In the genomic region with DNA sequence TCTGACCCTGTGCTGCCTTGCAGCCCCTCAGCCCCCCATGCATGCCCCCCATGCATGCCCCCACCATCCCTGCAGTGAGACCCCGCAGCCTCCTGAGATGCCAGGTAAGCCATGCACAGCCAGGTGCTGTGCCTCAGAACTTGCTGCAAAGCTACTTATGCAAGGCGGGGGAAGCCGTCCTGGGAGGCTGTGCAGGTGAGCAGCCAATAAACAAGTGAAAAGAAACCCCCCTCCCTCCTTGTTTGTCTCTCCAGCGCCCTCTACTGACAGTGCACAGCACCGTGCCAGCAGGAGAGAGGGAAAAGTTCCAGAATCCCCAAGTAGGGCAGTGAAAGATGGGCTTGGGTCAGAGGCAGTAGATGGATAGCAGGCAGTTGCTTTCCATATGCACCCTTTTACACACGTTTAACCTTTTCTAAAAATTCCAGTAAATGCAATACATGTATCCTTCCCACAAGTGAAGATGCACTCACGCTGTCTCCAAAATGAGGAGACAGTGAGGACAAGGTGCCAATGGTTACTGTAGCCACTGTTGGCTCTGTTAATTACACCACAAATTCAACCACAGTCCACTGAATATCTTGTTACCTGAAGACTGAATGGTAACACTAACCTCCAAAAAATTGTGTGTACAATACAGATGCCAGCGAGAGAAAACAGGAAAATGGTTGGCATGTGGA, we compare ENCODE assay signal across 8 cellular contexts. TPM values are rescaled to one million over a fixed set of nuclear protein-coding genes. Genes with fewer than 3 reads are reported as not detected.
DNase-seq lines count a peak whose midpoint lies in the region; ATAC-seq and TF ChIP-seq lines count a peak whose summit lies in the region.

No MANE protein-coding gene starts in this region.

- H3K4me1 ChIP-seq in upper lobe of right lung: no peaks in the 10 kb centered on the region

- DNase-seq in EH (ENCODE audit: low read depth) (peak; percentile 41), NCI-H128 (lab: John Stamatoyannopoulos, UW; ENCODE audit: unreplicated experiment) (peak; percentile 33), kidney glomerular epithelial cell (lab: John Stamatoyannopoulos, UW) (peak; percentile 12), upper lobe of right lung (no peak)
- peak; percentile 30 to 54 for DNase-seq in activated CD4-positive, alpha-beta T cell treated with anti-CD3 and anti-CD28 coated beads, Interleukin-2, amount 50 U/mL, for 48 hours

- peaks cover 7% of the 10 kb centered on the region for H3K27me3 ChIP-seq in upper lobe of right lung

- H3K9me3 ChIP-seq in upper lobe of right lung: no peaks in the 10 kb centered on the region

- H3K27ac ChIP-seq in upper lobe of right lung: no peak overlapping the region

- intact Hi-C loops in upper lobe of right lung (cut with DNase I): no loop called here

- H3K4me3 ChIP-seq in upper lobe of right lung: no peak overlapping the region

- ATAC-seq in GM21619 (IDR thresholded peaks at IDR 0.05; ENCODE audit: unreplicated experiment): peak; percentile 20
- ATAC-seq in upper lobe of right lung: peak; percentile 53
- ATAC-seq in HG02642 (IDR thresholded peaks at IDR 0.05; ENCODE audit: poor library complexity, unreplicated experiment): no peak
- no peak for ATAC-seq in HG03521 (IDR thresholded peaks at IDR 0.05; ENCODE audit: unreplicated experiment)

- peak; percentile 66 for TF ChIP-seq CTCF in upper lobe of right lung (IDR thresholded peaks at IDR 0.05)

- peaks cover 1% of the 10 kb centered on the region for H3K36me3 ChIP-seq in upper lobe of right lung

RNA-seq across cellular contexts. Expression of a gene that starts 18.0 kb away (rescaled TPM):
- 158 TPM for total RNA-seq in upper lobe of right lung

RNA-seq across cellular contexts. Expression of a gene that starts 46.7 kb away (rescaled TPM):
- 4.2 TPM for total RNA-seq in upper lobe of right lung

RNA-seq across cellular contexts. Expression of a gene that starts 57.2 kb away (rescaled TPM):
- not detected for total RNA-seq in upper lobe of right lung

Comparison
In these comparisons a context has a peak if more than half of its experiments do, and no peak if none do; other contexts are left out.
1. ATAC-seq: peak in GM21619 (single experiment) and upper lobe of right lung (single experiment); none in HG02642 (single experiment) and HG03521 (single experiment).